1 cellular context compared by ENCODE assay signal in the genomic region with DNA sequence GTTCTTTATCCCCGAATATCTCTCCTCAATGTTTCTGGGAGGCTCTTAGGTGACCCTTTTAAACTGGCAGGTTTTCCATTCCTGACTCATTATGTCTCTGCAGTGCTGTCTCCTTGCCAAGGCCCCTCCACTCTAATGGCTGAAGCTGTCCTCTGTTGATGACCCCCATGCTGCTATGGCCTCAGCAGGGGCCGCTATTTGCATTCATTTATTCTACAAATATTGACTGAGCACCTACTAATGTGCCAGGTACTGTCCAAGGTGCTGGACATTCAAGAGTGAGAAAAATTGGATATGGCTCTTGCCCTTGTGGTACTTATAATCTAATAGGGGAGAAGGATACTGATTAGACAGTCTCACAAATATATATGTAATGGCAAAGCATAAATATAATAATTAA.
A peak's percentile ranks its signal among the peaks of the same experiment; 100 is the strongest.
TF ChIP-seq lines count a peak whose summit lies in the region.

No MANE protein-coding gene starts in this region.

TF ChIP-seq in HEK293, 187 proteins besides CTCF, POLR2A, EP300 and RAD21 (continued from another document):
- peak; percentile 81 for TF ChIP-seq REST (tag by site-specific recombination; IDR thresholded peaks at IDR 0.05)
- no peak for TF ChIP-seq ZNF624 (tag by site-specific recombination; IDR thresholded peaks at IDR 0.05)
